Comparison of ENCODE assay signal across 1 cellular context in genomic region chr1:45490623-45491463, GRCh38.
TF ChIP-seq lines count a peak whose summit lies in the region.

A gene with protein sequence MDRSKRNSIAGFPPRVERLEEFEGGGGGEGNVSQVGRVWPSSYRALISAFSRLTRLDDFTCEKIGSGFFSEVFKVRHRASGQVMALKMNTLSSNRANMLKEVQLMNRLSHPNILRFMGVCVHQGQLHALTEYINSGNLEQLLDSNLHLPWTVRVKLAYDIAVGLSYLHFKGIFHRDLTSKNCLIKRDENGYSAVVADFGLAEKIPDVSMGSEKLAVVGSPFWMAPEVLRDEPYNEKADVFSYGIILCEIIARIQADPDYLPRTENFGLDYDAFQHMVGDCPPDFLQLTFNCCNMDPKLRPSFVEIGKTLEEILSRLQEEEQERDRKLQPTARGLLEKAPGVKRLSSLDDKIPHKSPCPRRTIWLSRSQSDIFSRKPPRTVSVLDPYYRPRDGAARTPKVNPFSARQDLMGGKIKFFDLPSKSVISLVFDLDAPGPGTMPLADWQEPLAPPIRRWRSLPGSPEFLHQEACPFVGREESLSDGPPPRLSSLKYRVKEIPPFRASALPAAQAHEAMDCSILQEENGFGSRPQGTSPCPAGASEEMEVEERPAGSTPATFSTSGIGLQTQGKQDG (minus strand): TSS chr1:45491163. CDS start chr1:45457785, 33,378 bp downstream.

TF ChIP-seq in HEK293, 187 proteins besides CTCF, POLR2A, EP300 and RAD21 (continued from another document and continues in another):
- TF ChIP-seq ZSCAN18 (tag by site-specific recombination; IDR thresholded peaks at IDR 0.05) (peak; percentile 71; the same call in 1 of the 2 replicates), ZNF76 (tag by site-specific recombination; IDR thresholded peaks at IDR 0.05; ENCODE audit: borderline replicate concordance, low read depth) (0 out of 2 replicates have a peak, but pooled peaks have one; percentile 60), KLF9 (tag by site-specific recombination; IDR thresholded peaks at IDR 0.05; ENCODE audit: low read depth) (peak; percentile 93), SETDB1 (IDR thresholded peaks at IDR 0.05; ENCODE audit: insufficient read length, low read length) (peak; percentile 82), ZNF768 (tag by site-specific recombination; IDR thresholded peaks at IDR 0.05) (no peak; the same call in 1 of the 2 replicates), ZNF777 (tag by site-specific recombination; IDR thresholded peaks at IDR 0.05; ENCODE audit: borderline replicate concordance) (peak; percentile 70), REPIN1 (tag by site-specific recombination; IDR thresholded peaks at IDR 0.05; ENCODE audit: low read depth) (peak; percentile 26; the same call in 1 of the 2 replicates), ZBTB6 (tag by site-specific recombination; IDR thresholded peaks at IDR 0.05) (0 out of 2 replicates have a peak, but pooled peaks have one; percentile 27), ZNF560 (tag by site-specific recombination; IDR thresholded peaks at IDR 0.05; ENCODE audit: borderline replicate concordance) (no peak), ZNF501 (tag by site-specific recombination; IDR thresholded peaks at IDR 0.05) (peak; percentile 93), MZF1 (tag by site-specific recombination; IDR thresholded peaks at IDR 0.05; ENCODE audit: borderline replicate concordance) (no peak), KLF10 (tag by site-specific recombination; IDR thresholded peaks at IDR 0.05) (peak; percentile 72), ZSCAN23 (tag by site-specific recombination; IDR thresholded peaks at IDR 0.05) (0 out of 2 replicates have a peak, but pooled peaks have one; percentile 48), ZNF335 (tag by site-specific recombination; conservative IDR thresholded peaks at IDR 0.05) (peak; percentile 99), ZNF660 (tag by site-specific recombination; IDR thresholded peaks at IDR 0.05) (peak; percentile 87), ZNF223 (tag by site-specific recombination; IDR thresholded peaks at IDR 0.05) (no peak), ZBTB48 (tag by site-specific recombination; IDR thresholded peaks at IDR 0.05) (peak; percentile 88), MYNN (tag by site-specific recombination; IDR thresholded peaks at IDR 0.05; ENCODE audit: borderline replicate concordance) (no peak), ZSCAN4 (tag by site-specific recombination; IDR thresholded peaks at IDR 0.05) (no peak), ZNF239 (tag by site-specific recombination; IDR thresholded peaks at IDR 0.05) (no peak), ZNF24 (tag by site-specific recombination; IDR thresholded peaks at IDR 0.05) (peak; percentile 55; the same call in 1 of the 2 replicates), ZNF747 (tag by site-specific recombination; IDR thresholded peaks at IDR 0.05) (no peak), ZNF704 (tag by site-specific recombination; IDR thresholded peaks at IDR 0.05) (no peak), ZNF623 (tag by site-specific recombination; IDR thresholded peaks at IDR 0.05) (0 out of 2 replicates have a peak, but pooled peaks have one; percentile 23), ZBTB17 (tag by site-specific recombination; IDR thresholded peaks at IDR 0.05) (peak; percentile 69; the same call in 1 of the 2 replicates), PRDM10 (tag by site-specific recombination; IDR thresholded peaks at IDR 0.05) (peak; percentile 99), ZFP69B (tag by site-specific recombination; IDR thresholded peaks at IDR 0.05) (peak; percentile 87), ZNF121 (tag by site-specific recombination; IDR thresholded peaks at IDR 0.05) (peak; percentile 97), SP7 (tag by site-specific recombination; IDR thresholded peaks at IDR 0.05) (peak; percentile 77), ZBTB7A (tag by site-specific recombination; IDR thresholded peaks at IDR 0.05; ENCODE audit: low read depth) (peak; percentile 75; the same call in 1 of the 2 replicates), ZNF843 (tag by site-specific recombination; IDR thresholded peaks at IDR 0.05) (peak; percentile 65), ZEB2 (tag by site-specific recombination; IDR thresholded peaks at IDR 0.05) (0 out of 2 replicates have a peak, but pooled peaks have one; percentile 68), INSM2 (tag by site-specific recombination; IDR thresholded peaks at IDR 0.05) (peak; percentile 61; the same call in 1 of the 2 replicates), ZNF548 (tag by site-specific recombination; IDR thresholded peaks at IDR 0.05) (no peak), ZFHX2 (tag by site-specific recombination; conservative IDR thresholded peaks at IDR 0.05) (peak; percentile 85), ZNF561 (tag by site-specific recombination; IDR thresholded peaks at IDR 0.05; ENCODE audit: borderline replicate concordance) (peak; percentile 82; the same call in 1 of the 2 replicates), ZNF2 (tag by site-specific recombination; IDR thresholded peaks at IDR 0.05) (peak; percentile 90)
- TF ChIP-seq, protein P1, sequence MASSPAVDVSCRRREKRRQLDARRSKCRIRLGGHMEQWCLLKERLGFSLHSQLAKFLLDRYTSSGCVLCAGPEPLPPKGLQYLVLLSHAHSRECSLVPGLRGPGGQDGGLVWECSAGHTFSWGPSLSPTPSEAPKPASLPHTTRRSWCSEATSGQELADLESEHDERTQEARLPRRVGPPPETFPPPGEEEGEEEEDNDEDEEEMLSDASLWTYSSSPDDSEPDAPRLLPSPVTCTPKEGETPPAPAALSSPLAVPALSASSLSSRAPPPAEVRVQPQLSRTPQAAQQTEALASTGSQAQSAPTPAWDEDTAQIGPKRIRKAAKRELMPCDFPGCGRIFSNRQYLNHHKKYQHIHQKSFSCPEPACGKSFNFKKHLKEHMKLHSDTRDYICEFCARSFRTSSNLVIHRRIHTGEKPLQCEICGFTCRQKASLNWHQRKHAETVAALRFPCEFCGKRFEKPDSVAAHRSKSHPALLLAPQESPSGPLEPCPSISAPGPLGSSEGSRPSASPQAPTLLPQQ (tag by site-specific recombination; IDR thresholded peaks at IDR 0.05) = peak; percentile 94
- TF ChIP-seq, protein P2, sequence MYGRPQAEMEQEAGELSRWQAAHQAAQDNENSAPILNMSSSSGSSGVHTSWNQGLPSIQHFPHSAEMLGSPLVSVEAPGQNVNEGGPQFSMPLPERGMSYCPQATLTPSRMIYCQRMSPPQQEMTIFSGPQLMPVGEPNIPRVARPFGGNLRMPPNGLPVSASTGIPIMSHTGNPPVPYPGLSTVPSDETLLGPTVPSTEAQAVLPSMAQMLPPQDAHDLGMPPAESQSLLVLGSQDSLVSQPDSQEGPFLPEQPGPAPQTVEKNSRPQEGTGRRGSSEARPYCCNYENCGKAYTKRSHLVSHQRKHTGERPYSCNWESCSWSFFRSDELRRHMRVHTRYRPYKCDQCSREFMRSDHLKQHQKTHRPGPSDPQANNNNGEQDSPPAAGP (tag by site-specific recombination; IDR thresholded peaks at IDR 0.05) = peak; percentile 58
- TF ChIP-seq, protein P3, sequence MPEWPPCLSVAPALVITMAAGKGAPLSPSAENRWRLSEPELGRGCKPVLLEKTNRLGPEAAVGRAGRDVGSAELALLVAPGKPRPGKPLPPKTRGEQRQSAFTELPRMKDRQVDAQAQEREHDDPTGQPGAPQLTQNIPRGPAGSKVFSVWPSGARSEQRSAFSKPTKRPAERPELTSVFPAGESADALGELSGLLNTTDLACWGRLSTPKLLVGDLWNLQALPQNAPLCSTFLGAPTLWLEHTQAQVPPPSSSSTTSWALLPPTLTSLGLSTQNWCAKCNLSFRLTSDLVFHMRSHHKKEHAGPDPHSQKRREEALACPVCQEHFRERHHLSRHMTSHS (tag by site-specific recombination; IDR thresholded peaks at IDR 0.05) = no peak
- TF ChIP-seq, protein P4, sequence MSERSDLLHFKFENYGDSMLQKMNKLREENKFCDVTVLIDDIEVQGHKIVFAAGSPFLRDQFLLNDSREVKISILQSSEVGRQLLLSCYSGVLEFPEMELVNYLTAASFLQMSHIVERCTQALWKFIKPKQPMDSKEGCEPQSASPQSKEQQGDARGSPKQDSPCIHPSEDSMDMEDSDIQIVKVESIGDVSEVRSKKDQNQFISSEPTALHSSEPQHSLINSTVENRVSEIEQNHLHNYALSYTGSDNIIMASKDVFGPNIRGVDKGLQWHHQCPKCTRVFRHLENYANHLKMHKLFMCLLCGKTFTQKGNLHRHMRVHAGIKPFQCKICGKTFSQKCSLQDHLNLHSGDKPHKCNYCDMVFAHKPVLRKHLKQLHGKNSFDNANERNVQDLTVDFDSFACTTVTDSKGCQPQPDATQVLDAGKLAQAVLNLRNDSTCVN (tag by site-specific recombination; optimal IDR thresholded peaks at IDR 0.05) = peak; percentile 72
- TF ChIP-seq, protein P5, sequence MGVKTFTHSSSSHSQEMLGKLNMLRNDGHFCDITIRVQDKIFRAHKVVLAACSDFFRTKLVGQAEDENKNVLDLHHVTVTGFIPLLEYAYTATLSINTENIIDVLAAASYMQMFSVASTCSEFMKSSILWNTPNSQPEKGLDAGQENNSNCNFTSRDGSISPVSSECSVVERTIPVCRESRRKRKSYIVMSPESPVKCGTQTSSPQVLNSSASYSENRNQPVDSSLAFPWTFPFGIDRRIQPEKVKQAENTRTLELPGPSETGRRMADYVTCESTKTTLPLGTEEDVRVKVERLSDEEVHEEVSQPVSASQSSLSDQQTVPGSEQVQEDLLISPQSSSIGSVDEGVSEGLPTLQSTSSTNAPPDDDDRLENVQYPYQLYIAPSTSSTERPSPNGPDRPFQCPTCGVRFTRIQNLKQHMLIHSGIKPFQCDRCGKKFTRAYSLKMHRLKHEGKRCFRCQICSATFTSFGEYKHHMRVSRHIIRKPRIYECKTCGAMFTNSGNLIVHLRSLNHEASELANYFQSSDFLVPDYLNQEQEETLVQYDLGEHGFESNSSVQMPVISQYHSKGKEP (tag by site-specific recombination; IDR thresholded peaks at IDR 0.05) = no peak
